8 cellular contexts compared by ENCODE assay signal in the genomic region with DNA sequence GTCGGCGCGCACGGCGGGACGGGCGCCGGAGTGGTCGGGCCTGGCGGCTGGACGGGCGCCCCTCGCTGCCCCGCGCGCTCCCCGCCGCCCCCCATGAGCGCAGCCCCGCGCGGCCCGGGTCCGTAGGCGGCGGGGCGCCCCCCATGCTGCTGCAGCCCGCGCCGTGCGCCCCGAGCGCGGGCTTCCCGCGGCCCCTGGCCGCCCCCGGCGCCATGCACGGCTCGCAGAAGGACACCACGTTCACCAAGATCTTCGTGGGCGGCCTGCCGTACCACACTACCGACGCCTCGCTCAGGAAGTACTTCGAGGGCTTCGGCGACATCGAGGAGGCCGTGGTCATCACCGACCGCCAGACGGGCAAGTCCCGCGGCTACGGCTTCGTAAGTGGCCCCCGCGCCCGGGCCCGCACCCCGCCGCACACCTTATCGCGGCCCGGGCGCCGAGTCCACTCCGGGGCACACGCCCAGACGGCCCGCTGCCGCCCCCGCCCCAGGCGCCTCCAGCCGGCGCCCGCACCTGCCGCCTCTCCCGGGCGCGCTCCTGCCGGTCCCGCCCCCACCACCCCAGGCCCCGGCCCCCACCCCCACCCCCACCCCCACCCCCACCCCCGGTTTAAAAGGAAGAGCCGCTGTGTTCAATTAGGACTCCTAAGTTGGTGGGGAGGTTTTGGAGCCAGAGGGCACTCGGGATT. TPM values are rescaled to one million over a fixed set of nuclear protein-coding genes. Genes with fewer than 3 reads are reported as not detected.
DNase-seq lines count a peak whose midpoint lies in the region; ATAC-seq and TF ChIP-seq lines count a peak whose summit lies in the region.

No MANE protein-coding gene starts in this region.

- TF ChIP-seq CTCF in BJ (IDR thresholded peaks at IDR 0.05; ENCODE audit: insufficient read depth, low read depth, low read length) (no peak), retinal pigment epithelial cell (conservative IDR thresholded peaks at IDR 0.05; ENCODE audit: low read depth, low read length) (no peak)

- DNase-seq in BJ (ENCODE audit: low read depth) (no peak), glomerular visceral epithelial cell (ENCODE audit: extremely low spot score) (peak; percentile 13), retinal pigment epithelial cell (ENCODE audit: low read depth) (no peak), H4 (ENCODE audit: low spot score) (no peak)
- peak; percentile 35 for DNase-seq in activated CD8-positive, alpha-beta memory T cell treated with anti-CD3 and anti-CD28 coated beads, Interleukin-2, amount 50 U/mL, for 4 hours

- POLR2A ChIA-PET in BJ (lab: Charles Lee) = no interaction called here

- H3K27me3 ChIP-seq in BJ (ENCODE audit: control insufficient read depth, insufficient read depth, low read length) = no peaks in the 10 kb centered on the region

- peak; percentile 4 for ATAC-seq in GM19035 (IDR thresholded peaks at IDR 0.05; ENCODE audit: unreplicated experiment)
- peak; percentile 5 for ATAC-seq in HG03520 (IDR thresholded peaks at IDR 0.05; ENCODE audit: unreplicated experiment)
- ATAC-seq in GM18868 (IDR thresholded peaks at IDR 0.05; ENCODE audit: unreplicated experiment) = no peak

- H3K36me3 ChIP-seq in BJ (ENCODE audit: control insufficient read depth, insufficient read depth, low read length) = peaks cover 8% of the 10 kb centered on the region

- CTCF ChIA-PET in BJ (lab: Yijun Ruan, JAX) = interaction anchor here (0.8 to 1.5 kb wide), 4 partner anchors 9 to 110 kb away, joined by 3 to 4 read pairs (median 3); no protein-coding TSS in a partner anchor

- H3K4me3 ChIP-seq in BJ (ENCODE audit: low read depth, low read length) = peak overlapping the region; percentile 72
- peak overlapping the region; percentile 66 for H3K4me3 ChIP-seq in retinal pigment epithelial cell (ENCODE audit: low read length)

RNA-seq across cellular contexts. Expression of a gene that starts 0.4 kb away (rescaled TPM):
- 3.2 and 5.2 TPM in 2 replicates for polyA plus RNA-seq in BJ (2011; rRNA removed)
- 1.5 and 2.2 TPM in 2 replicates for polyA minus RNA-seq in BJ (2011; rRNA and poly(A)+ RNA removed)
- 7.4 and 12.3 TPM in 2 replicates for total RNA-seq in H4 (2014; rRNA removed; shearing (Covaris generic))

RNA-seq across cellular contexts. Expression of a gene that starts 40.5 kb away (rescaled TPM):
- polyA plus RNA-seq in BJ (2011; rRNA removed) = 30.5 and 39.0 TPM in 2 replicates
- 23.0 and 23.1 TPM in 2 replicates for polyA minus RNA-seq in BJ (2011; rRNA and poly(A)+ RNA removed)
- total RNA-seq in H4 (2014; rRNA removed; shearing (Covaris generic)) = 51.1 and 57.1 TPM in 2 replicates

Comparison
In these comparisons a context has a peak if more than half of its experiments do, and no peak if none do; other contexts are left out.
1. DNase-seq: peak in activated CD8-positive, alpha-beta memory T cell treated with anti-CD3 and anti-CD28 coated beads, Interleukin-2, amount 50 U/mL, for 4 hours (single experiment) and glomerular visceral epithelial cell (single experiment); none in BJ (single experiment), retinal pigment epithelial cell (single experiment) and H4 (single experiment).